In the genomic region with DNA sequence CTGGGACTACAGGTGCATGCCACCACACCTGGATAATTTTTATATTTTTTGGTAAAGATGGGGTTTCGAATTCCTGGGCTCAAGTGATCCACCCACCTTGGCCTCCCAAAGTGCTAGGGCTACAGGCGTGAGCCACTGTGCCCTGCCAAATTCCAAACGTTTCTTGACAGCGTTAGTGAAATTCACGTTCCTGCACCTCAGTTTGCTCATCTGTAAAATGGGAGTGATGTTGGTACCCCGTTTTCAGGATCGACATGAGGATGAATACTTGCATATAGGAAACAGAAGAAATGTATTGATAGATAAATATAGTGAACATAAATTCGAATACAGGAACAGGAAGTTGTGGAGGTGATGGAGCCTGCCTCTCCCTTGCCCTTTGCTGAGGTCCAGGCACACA, we compare ENCODE assay signal across 13 cellular contexts. TPM values are rescaled to one million over a fixed set of nuclear protein-coding genes. Genes with fewer than 3 reads are reported as not detected.
DNase-seq lines count a peak whose midpoint lies in the region; ATAC-seq and TF ChIP-seq lines count a peak whose summit lies in the region.
"Had no signal": no experiment of that assay in that cellular context is flagged by ENCODE, and none has a peak within 500 bp of the region (broad histone marks: within the 10 kb centered on the region; RNA-seq: fewer than 3 reads in every experiment).

No MANE protein-coding gene starts in this region.

- H3K9ac ChIP-seq in iPS-20b (ENCODE audit: low read depth, low read length) = no peak overlapping the region

- H3K27ac ChIP-seq in A673 (ENCODE audit: low read depth, low read length, poor library complexity, severe bottlenecking) (no peak overlapping the region), OCI-LY7 (ENCODE audit: low read depth, low read length, poor library complexity, severe bottlenecking) (no peak overlapping the region), iPS-20b (ENCODE audit: low read length) (no peak overlapping the region), testis (no peak overlapping the region)
- H3K27ac ChIP-seq in CD4-positive, alpha-beta memory T cell (ENCODE audit: low read depth, low read length) = no peak overlapping the region
- H3K27ac ChIP-seq: dorsolateral prefrontal cortex, neutrophil, right atrium auricular region had no signal

- no peaks in the 10 kb centered on the region for H3K36me3 Mint-ChIP-seq in CD4-positive, alpha-beta memory T cell

- no peaks in the 10 kb centered on the region for H3K9me2 ChIP-seq in OCI-LY7 (ENCODE audit: insufficient read depth, low read length)

- H3K9me3 ChIP-seq in A673 (ENCODE audit: low read depth, low read length, poor library complexity, severe bottlenecking) (no peaks in the 10 kb centered on the region), OCI-LY7 (ENCODE audit: low read length) (no peaks in the 10 kb centered on the region), iPS-20b (ENCODE audit: insufficient read depth, low read depth, low read length) (no peaks in the 10 kb centered on the region), testis (no peaks in the 10 kb centered on the region)
- no peaks in the 10 kb centered on the region for H3K9me3 ChIP-seq in CD4-positive, alpha-beta memory T cell (ENCODE audit: control insufficient read depth in 1 of 2, low read length in 2 of 2)
- H3K9me3 ChIP-seq: neutrophil, right atrium auricular region had no signal

- H3K4me3 ChIP-seq in A673 (ENCODE audit: low read depth, low read length, poor library complexity, severe bottlenecking) = peak overlapping the region; percentile 20
- H3K4me3 ChIP-seq in CD4-positive, alpha-beta memory T cell (ENCODE audit: low read length in 2 of 2) = no peak overlapping the region
- H3K4me3 ChIP-seq in OCI-LY7 (ENCODE audit: low read depth, low read length, poor library complexity, severe bottlenecking) = no peak overlapping the region
- H3K4me3 ChIP-seq in iPS-20b (ENCODE audit: low read length) = peak overlapping the region; percentile 49; the same call in 1 of the 2 replicates
- no peak overlapping the region for H3K4me3 ChIP-seq in testis
- H3K4me3 ChIP-seq: right atrium auricular region had no signal

- intact Hi-C loops in A673 (cut with micrococcal nuclease; ENCODE audit: unreplicated experiment) = loop anchor here (5.0 kb wide), 1 partner anchor 512 kb away; no protein-coding TSS in a partner anchor
- intact Hi-C loops in CD4-positive, alpha-beta memory T cell (cut with micrococcal nuclease) = loop anchor here (5.0 kb wide), 1 partner anchor 1072 kb away; no protein-coding TSS in a partner anchor
- intact Hi-C loops in OCI-LY7 (cut with micrococcal nuclease; ENCODE audit: unreplicated experiment) = no loop called here
- intact Hi-C loops in testis (cut with DNase I; ENCODE audit: low total_unique reads) = no loop called here
- intact Hi-C loops in Right ventricle myocardium superior (cut with DNase I) = loop anchor here (5.0 kb wide), 1 partner anchor 512 kb away; no protein-coding TSS in a partner anchor

- H3K4me1 ChIP-seq in A673 (ENCODE audit: insufficient read depth, low read length, poor library complexity, severe bottlenecking) = no peaks in the 10 kb centered on the region
- H3K4me1 ChIP-seq in CD4-positive, alpha-beta memory T cell (ENCODE audit: insufficient read depth, low read length) = peaks cover 7% of the 10 kb centered on the region
- H3K4me1 ChIP-seq in OCI-LY7 (ENCODE audit: insufficient read depth, low read length, poor library complexity, severe bottlenecking) = no peaks in the 10 kb centered on the region
- no peaks in the 10 kb centered on the region for H3K4me1 ChIP-seq in iPS-20b (ENCODE audit: insufficient read depth, low read length)
- no peaks in the 10 kb centered on the region for H3K4me1 ChIP-seq in testis

- CTCF ChIA-PET in A673 (lab: Charles Lee) = interaction anchor here (0.6 to 2.4 kb wide), 5 partner anchors 27 to 675 kb away, joined by 3 to 24 read pairs (median 3); no protein-coding TSS in a partner anchor
- CTCF ChIA-PET in CD4-positive, alpha-beta memory T cell (lab: Charles Lee; ENCODE audit: partially characterized antibody) = interaction anchor here (0.7 to 1.4 kb wide), 5 partner anchors 9 to 203 kb away, joined by 3 to 4 read pairs (median 3); no protein-coding TSS in a partner anchor
- CTCF ChIA-PET in OCI-LY7 (lab: Charles Lee; ENCODE audit: unreplicated experiment) = no interaction called here

- TF ChIP-seq POLR2A in testis (IDR thresholded peaks at IDR 0.05) = no peak

- POLR2A ChIA-PET in A673 (lab: Charles Lee; ENCODE audit: low non-redundant PET) (no interaction called here), OCI-LY7 (lab: Charles Lee) (no interaction called here)
- POLR2A ChIA-PET in CD4-positive, alpha-beta memory T cell (lab: Charles Lee; ENCODE audit: partially characterized antibody) = no interaction called here

- H2AFZ ChIP-seq in OCI-LY7 (ENCODE audit: low read length) = no peak overlapping the region

- ATAC-seq in Right ventricle myocardium superior (ENCODE audit: poor library complexity) = no peak

- 0 out of 2 replicates have a peak overlapping the region, but pooled peaks have one; percentile 26 for H3K4me2 ChIP-seq in OCI-LY7 (ENCODE audit: low read length)

- H3K36me3 ChIP-seq in A673 (ENCODE audit: insufficient read depth, low read length, poor library complexity, severe bottlenecking) (no peaks in the 10 kb centered on the region), OCI-LY7 (ENCODE audit: insufficient read depth, low read length) (no peaks in the 10 kb centered on the region), iPS-20b (ENCODE audit: insufficient read depth, low read depth, low read length) (no peaks in the 10 kb centered on the region), testis (ENCODE audit: low read depth, missing control alignments) (no peaks in the 10 kb centered on the region)
- no peaks in the 10 kb centered on the region for H3K36me3 ChIP-seq in CD4-positive, alpha-beta memory T cell (ENCODE audit: insufficient read depth, low read length)
- H3K36me3 ChIP-seq: neutrophil, right atrium auricular region had no signal

- H3K79me2 ChIP-seq in OCI-LY7 (ENCODE audit: insufficient read depth, low read depth, low read length) = no peaks in the 10 kb centered on the region

- 50 to 67% methylated on average over 8 of the region's 8 CpGs for WGBS in testis, 2 donors

- BruUV-seq in A673 (replicated peaks; lab: Mats Ljungman, UMichigan) (no TSS peak), OCI-LY7 (replicated peaks; lab: Mats Ljungman, UMichigan) (no TSS peak)

- H3K27ac Mint-ChIP-seq in CD4-positive, alpha-beta memory T cell = peak overlapping the region in 1 of 7 donors; percentile 77

- H3K9me3 Mint-ChIP-seq in CD4-positive, alpha-beta memory T cell = no peaks in the 10 kb centered on the region

- peak overlapping the region; percentile 55 to 84 (median 70) for H3K4me3 Mint-ChIP-seq in CD4-positive, alpha-beta memory T cell

- H3K4me1 Mint-ChIP-seq in CD4-positive, alpha-beta memory T cell = peaks cover 2 to 7% (median 4%) of the 10 kb centered on the region in 4 donors

- H3K27me3 ChIP-seq in A673 (replicated peaks; ENCODE audit: insufficient read depth, low read depth, low read length, poor library complexity) (no peaks in the 10 kb centered on the region), iPS-20b (ENCODE audit: insufficient read depth, low read length) (peaks cover 13% of the 10 kb centered on the region), testis (no peaks in the 10 kb centered on the region)
- no peaks in the 10 kb centered on the region for H3K27me3 ChIP-seq in CD4-positive, alpha-beta memory T cell (ENCODE audit: insufficient read depth, low read length)
- H3K27me3 ChIP-seq: right atrium auricular region had no signal

- DNase-seq in A673 (ENCODE audit: low spot score) = no peak
- no peak for DNase-seq in CD4-positive, alpha-beta memory T cell
- no peak for DNase-seq in OCI-LY7 (ENCODE audit: low spot score)
- no peak for DNase-seq in testis
- DNase-seq in Right ventricle myocardium superior = no peak
- DNase-seq in C1 segment of cervical spinal cord (lab: John Stamatoyannopoulos, UW) = no peak
- DNase-seq: NCI-H1048, NCI-H2107 had no signal

- TF ChIP-seq CTCF in A673 (conservative IDR thresholded peaks at IDR 0.05; ENCODE audit: low read depth, low read length) = no peak
- no peak for TF ChIP-seq CTCF in OCI-LY7 (conservative IDR thresholded peaks at IDR 0.05; ENCODE audit: low read length)
- no peak for TF ChIP-seq CTCF in testis (IDR thresholded peaks at IDR 0.05)

- H3K27me3 Mint-ChIP-seq in CD4-positive, alpha-beta memory T cell = peaks cover 7 to 11% of the 10 kb centered on the region in 2 donors

- no peaks in the 10 kb centered on the region for H4K20me1 ChIP-seq in OCI-LY7 (ENCODE audit: insufficient read depth, low read length)

RNA-seq across cellular contexts. Expression of a gene that starts 10.2 kb away (rescaled TPM):
- total RNA-seq in A673 (2021) (52.8 and 56.0 TPM in 2 replicates), OCI-LY7 (2022) (34.5 and 35.9 TPM in 2 replicates), testis (10 to 100 TPM; 38.0 to 38.7 TPM), Right ventricle myocardium superior (7.3 TPM)
- 10 to 100 TPM; 60.2 to 63.0 TPM for total RNA-seq in CD4-positive, alpha-beta memory T cell
- 10 to 100 TPM; 13.3 to 18.7 TPM for polyA plus RNA-seq in CD4-positive, alpha-beta memory T cell
- 27.6 and 28.8 TPM in 2 replicates for total RNA-seq in OCI-LY7 (2014; rRNA removed; shearing (Covaris generic))
- polyA plus RNA-seq in testis (ENCODE audit: insufficient read depth, low read depth, low replicate concordance) = 27.0 TPM

RNA-seq across cellular contexts. Expression of a gene that starts 18.5 kb away (rescaled TPM):
- total RNA-seq in A673 (2021) (0.69 TPM in 1 of 2 replicates, not detected in the other), OCI-LY7 (2022) (not detected in 2 replicates), testis (under 1 TPM; 0.31 TPM), Right ventricle myocardium superior (not detected)
- not detected for total RNA-seq in CD4-positive, alpha-beta memory T cell
- polyA plus RNA-seq in CD4-positive, alpha-beta memory T cell = not detected
- not detected in 2 replicates for total RNA-seq in OCI-LY7 (2014; rRNA removed; shearing (Covaris generic))
- 0.37 TPM for polyA plus RNA-seq in testis (ENCODE audit: insufficient read depth, low read depth, low replicate concordance)
- total RNA-seq: dorsolateral prefrontal cortex, esophagus mucosa, right atrium auricular region had no signal

RNA-seq across cellular contexts. Expression of a gene that starts 44.4 kb away (rescaled TPM):
- total RNA-seq in A673 (2021) (2,517 and 2,519 TPM in 2 replicates), OCI-LY7 (2022) (not detected in 2 replicates), testis (10 to 100 TPM in 1 of 2 donors, 1 to 10 TPM in 1; 8.8 to 13.7 TPM), Right ventricle myocardium superior (136 TPM)
- total RNA-seq in CD4-positive, alpha-beta memory T cell = 1 to 10 TPM; 1.6 to 1.7 TPM
- 1 to 10 TPM in 1 of 2 donors, under 1 TPM in 1; 1.00 to 1.8 TPM for polyA plus RNA-seq in CD4-positive, alpha-beta memory T cell
- total RNA-seq in OCI-LY7 (2014; rRNA removed; shearing (Covaris generic)) = 0.44 TPM in 1 of 2 replicates, not detected in the other
- 16.4 TPM for polyA plus RNA-seq in testis (ENCODE audit: insufficient read depth, low read depth, low replicate concordance)

Comparison
In these comparisons a context has a peak if more than half of its experiments do, and no peak if none do; other contexts are left out.
1. H3K4me3 ChIP-seq: peak in A673 (single experiment) and iPS-20b (single experiment); none in CD4-positive, alpha-beta memory T cell (0 of 2), OCI-LY7 (single experiment) and testis (0 of 2).
2. RNA of a gene that starts 44.4 kb away (total RNA-seq): 2,517 to 2,519 TPM in A673; 136 TPM in Right ventricle myocardium superior (single experiment), 8.8 to 13.7 TPM in testis, 1.6 to 1.7 TPM in CD4-positive, alpha-beta memory T cell and 0.44 TPM in OCI-LY7; every median in the first group is over 10 times any median in the second.
3. intact Hi-C loops: an anchor here in A673 (5.0 kb wide), CD4-positive, alpha-beta memory T cell (5.0 kb wide) and Right ventricle myocardium superior (5.0 kb wide); none called in OCI-LY7 and testis.